9 cellular contexts compared by ENCODE assay signal in genomic region chr7:141974831-141975230, GRCh38. TPM values are rescaled to one million over a fixed set of nuclear protein-coding genes. Genes with fewer than 3 reads are reported as not detected.
A peak's percentile ranks its signal among the peaks of the same experiment; 100 is the strongest.
DNase-seq lines count a peak whose midpoint lies in the region; ATAC-seq, FAIRE-seq and TF ChIP-seq lines count a peak whose summit lies in the region.
"Had no signal": no experiment of that assay in that cellular context is flagged by ENCODE, and none has a peak within 500 bp of the region (broad histone marks: within the 10 kb centered on the region; RNA-seq: fewer than 3 reads in every experiment).

No MANE protein-coding gene starts in this region.

- H4K20me1 ChIP-seq in astrocyte (ENCODE audit: insufficient read depth, low read length): no peaks in the 10 kb centered on the region
- H4K20me1 ChIP-seq in neural cell (ENCODE audit: insufficient read depth): no peaks in the 10 kb centered on the region

- TF ChIP-seq EP300 in neural cell (conservative IDR thresholded peaks at IDR 0.05; ENCODE audit: poor library complexity, severe bottlenecking) (no peak), gastroesophageal sphincter (IDR thresholded peaks at IDR 0.05) (no peak)

- H3K9ac ChIP-seq in astrocyte (ENCODE audit: low read length) (no peak overlapping the region), neural cell (ENCODE audit: low read length) (no peak overlapping the region)

- H3K4me2 ChIP-seq in astrocyte (ENCODE audit: low read length) (no peak overlapping the region), neural cell (ENCODE audit: low read length) (no peak overlapping the region)

- ATAC-seq in gastroesophageal sphincter (no peak), GM21381 (IDR thresholded peaks at IDR 0.05; ENCODE audit: unreplicated experiment) (no peak)

- no peaks in the 10 kb centered on the region for H3K9me2 ChIP-seq in neural cell (ENCODE audit: insufficient read depth, low read length)

- H3K27ac ChIP-seq in astrocyte (ENCODE audit: low read depth, low read length) (no peak overlapping the region), neural cell (ENCODE audit: low read length) (no peak overlapping the region), gastroesophageal sphincter (no peak overlapping the region)

- no peaks in the 10 kb centered on the region for H3K4me1 ChIP-seq in astrocyte (ENCODE audit: insufficient read depth, low read length)
- no peaks in the 10 kb centered on the region for H3K4me1 ChIP-seq in gastroesophageal sphincter

- H3K36me3 Mint-ChIP-seq in astrocyte (ENCODE audit: low read depth, unreplicated experiment): no peaks in the 10 kb centered on the region

- H3K36me3 ChIP-seq in astrocyte (ENCODE audit: insufficient read depth, low read length) (no peaks in the 10 kb centered on the region), neural cell (ENCODE audit: insufficient read depth, low read length) (no peaks in the 10 kb centered on the region), gastroesophageal sphincter (no peaks in the 10 kb centered on the region)

- H3K27me3 ChIP-seq in astrocyte (ENCODE audit: insufficient read depth, low read length) (no peaks in the 10 kb centered on the region), neural cell (ENCODE audit: insufficient read depth, low read depth, low read length) (no peaks in the 10 kb centered on the region), gastroesophageal sphincter (no peaks in the 10 kb centered on the region)

- H3F3A ChIP-seq in neural cell (ENCODE audit: insufficient read depth, low read length, poor library complexity, severe bottlenecking): no peaks in the 10 kb centered on the region

- H3K4me1 Mint-ChIP-seq in astrocyte (ENCODE audit: low read depth, unreplicated experiment): no peaks in the 10 kb centered on the region

- FAIRE-seq in astrocyte (lab: Jason Lieb, UNC): no peak

- no peaks in the 10 kb centered on the region for H3K79me2 ChIP-seq in astrocyte (ENCODE audit: insufficient read depth, low read length)
- H3K79me2 ChIP-seq in neural cell (replicated peaks; ENCODE audit: insufficient read depth, low read length): no peaks in the 10 kb centered on the region

- H3K27me3 Mint-ChIP-seq in astrocyte (ENCODE audit: low read depth, unreplicated experiment): peaks cover 2% of the 10 kb centered on the region

- peak; percentile 8 for DNase-seq in NCI-H2196 (lab: John Stamatoyannopoulos, UW; ENCODE audit: unreplicated experiment)
- no peak for DNase-seq in NCI-H2196 treated with DMSO at 0.1 percent for 48 hours (lab: John Stamatoyannopoulos, UW; ENCODE audit: unreplicated experiment)
- DNase-seq in LNCaP clone FGC (ENCODE audit: low read depth): no peak
- no peak for DNase-seq in astrocyte (ENCODE audit: low read depth)
- DNase-seq in H4 (ENCODE audit: low spot score): no peak
- DNase-seq: SIG-M5 had no signal

- H2AFZ ChIP-seq in astrocyte (ENCODE audit: low read depth, low read length) (no peak overlapping the region), neural cell (ENCODE audit: low read depth, low read length) (no peak overlapping the region)

- H3K9me3 Mint-ChIP-seq in astrocyte (ENCODE audit: unreplicated experiment): no peaks in the 10 kb centered on the region

- no peaks in the 10 kb centered on the region for H3K9me3 ChIP-seq in astrocyte (ENCODE audit: insufficient read depth, low read depth, low read length)
- no peaks in the 10 kb centered on the region for H3K9me3 ChIP-seq in neural cell (ENCODE audit: low read length)
- no peaks in the 10 kb centered on the region for H3K9me3 ChIP-seq in gastroesophageal sphincter

- H3K27ac Mint-ChIP-seq in astrocyte (ENCODE audit: unreplicated experiment): no peak overlapping the region

- peak; percentile 64 for TF ChIP-seq RAD21 in neural cell (conservative IDR thresholded peaks at IDR 0.05)

- no peak for TF ChIP-seq POLR2A in gastroesophageal sphincter (IDR thresholded peaks at IDR 0.05)

- peak; percentile 55 for TF ChIP-seq CTCF in LNCaP clone FGC (IDR thresholded peaks at IDR 0.05; ENCODE audit: control insufficient read depth, extremely low read depth, insufficient read depth)
- peak; percentile 15 for TF ChIP-seq CTCF in astrocyte (IDR thresholded peaks at IDR 0.05; ENCODE audit: insufficient read depth, low read depth, low read length)
- TF ChIP-seq CTCF in neural cell (IDR thresholded peaks at IDR 0.05; ENCODE audit: poor library complexity, severe bottlenecking): peak; percentile 56
- no peak for TF ChIP-seq CTCF in gastroesophageal sphincter (IDR thresholded peaks at IDR 0.05)

- H3K4me3 ChIP-seq in LNCaP clone FGC (ENCODE audit: low read depth, low read length): no peak overlapping the region
- no peak overlapping the region for H3K4me3 ChIP-seq in astrocyte (ENCODE audit: insufficient read depth, low read depth, low read length)
- no peak overlapping the region for H3K4me3 ChIP-seq in neural cell (ENCODE audit: low read length)
- no peak overlapping the region for H3K4me3 ChIP-seq in gastroesophageal sphincter

- H3K4me3 Mint-ChIP-seq in astrocyte (ENCODE audit: unreplicated experiment): no peak overlapping the region

- 45 to 75% methylated on average over 2 of the region's 2 CpGs for WGBS in gastroesophageal sphincter (ENCODE audit: low coverage in 1 of 2), 2 donors

TF ChIP-seq in neural cell, 6 proteins besides CTCF, POLR2A, EP300 and RAD21:
- TF ChIP-seq SMC3 (conservative IDR thresholded peaks at IDR 0.05; ENCODE audit: poor library complexity) (peak; percentile 73), POLR2AphosphoS5 (IDR thresholded peaks at IDR 0.05) (no peak)
TF ChIP-seq in neural cell: peak in this region for 1.

RNA-seq across cellular contexts. Expression of gene TAS2R38, which starts 1.3 kb away (rescaled TPM):
- total RNA-seq in astrocyte (not detected in 2 replicates), gastroesophageal sphincter (not detected)
- polyA plus RNA-seq in neural cell: not detected in 2 replicates
- polyA minus RNA-seq in neural cell: not detected in 2 replicates
- total RNA-seq in H4 (2014; rRNA removed; shearing (Covaris generic)): not detected in 2 replicates

RNA-seq across cellular contexts. Expression of gene MGAM, which starts 20.8 kb away (rescaled TPM):
- total RNA-seq in astrocyte: 3.2 and 4.5 TPM in 2 replicates
- 0.72 and 0.89 TPM in 2 replicates for polyA plus RNA-seq in neural cell
- 2.4 and 4.5 TPM in 2 replicates for polyA minus RNA-seq in neural cell
- total RNA-seq in gastroesophageal sphincter: 1 to 10 TPM in 1 of 4 donors, under 1 TPM in 2, not detected in 1; 0.04 to 1.3 (median 0.10) TPM
- 0.02 and 0.08 TPM in 2 replicates for total RNA-seq in H4 (2014; rRNA removed; shearing (Covaris generic))

RNA-seq across cellular contexts. Expression of gene CLEC5A, which starts 28.1 kb away (rescaled TPM):
- total RNA-seq in astrocyte (not detected in 2 replicates), gastroesophageal sphincter (under 1 TPM in 3 of 4 donors, not detected in 1; 0.12 to 0.15 (median 0.13) TPM)
- not detected in 2 replicates for polyA plus RNA-seq in neural cell
- not detected in 2 replicates for polyA minus RNA-seq in neural cell
- total RNA-seq in H4 (2014; rRNA removed; shearing (Covaris generic)): not detected in 2 replicates

RNA-seq across cellular contexts. Expression of gene OR9A4, which starts 58.6 kb away (rescaled TPM):
- total RNA-seq in astrocyte: not detected in 2 replicates
- 0.78 TPM in 1 of 2 replicates, not detected in the other for polyA plus RNA-seq in neural cell
- polyA minus RNA-seq in neural cell: 3.2 and 3.7 TPM in 2 replicates
- not detected for total RNA-seq in gastroesophageal sphincter
- not detected in 2 replicates for total RNA-seq in H4 (2014; rRNA removed; shearing (Covaris generic))

Comparison
In these comparisons a context has a peak if more than half of its experiments do, and no peak if none do; other contexts are left out.
1. CTCF ChIP-seq: peak in LNCaP clone FGC (single experiment), astrocyte (single experiment) and neural cell (single experiment); none in gastroesophageal sphincter (0 of 4).